8 cellular contexts compared by ENCODE assay signal in genomic region chr13:87274209-87274819, GRCh38.
A peak's percentile ranks its signal among the peaks of the same experiment; 100 is the strongest.
DNase-seq lines count a peak whose midpoint lies in the region; ATAC-seq, FAIRE-seq and TF ChIP-seq lines count a peak whose summit lies in the region.

No MANE protein-coding gene starts in this region.

- DNase-seq in D341Med (ENCODE audit: low spot score) (peak; percentile 44), GM23248 (peak; percentile 69), NCI-H2171 treated with DMSO at 0.1 percent for 48 hours (lab: John Stamatoyannopoulos, UW) (peak; percentile 19), adrenal gland (peak in 6 of 7 donors; percentile 18 to 38 (median 27)), HepG2 (ENCODE audit: low spot score) (peak; percentile 43), amniotic stem cell (lab: John Stamatoyannopoulos, UW) (no peak), right atrium auricular region (ENCODE audit: low spot score) (no peak)

- H3K27me3 ChIP-seq in GM23248 (replicated peaks; ENCODE audit: insufficient read depth), result no peaks in the 10 kb centered on the region; the same call in 1 of the 2 replicates
- no peaks in the 10 kb centered on the region for H3K27me3 ChIP-seq in adrenal gland
- H3K27me3 ChIP-seq in HepG2 (ENCODE audit: control insufficient read depth in 1 of 2, insufficient read depth in 2 of 2, low read length in 2 of 2), result no peaks in the 10 kb centered on the region
- H3K27me3 ChIP-seq in right atrium auricular region, result no peaks in the 10 kb centered on the region

- TF ChIP-seq POLR2A in adrenal gland (IDR thresholded peaks at IDR 0.05) (no peak), HepG2 (IDR thresholded peaks at IDR 0.05; ENCODE audit: insufficient read depth in 1 of 2, low read depth in 2 of 2, low read length in 2 of 2) (no peak)

- no peaks in the 10 kb centered on the region for H3K9me2 ChIP-seq in GM23248 (ENCODE audit: insufficient read depth)

- TF ChIP-seq CTCF in adrenal gland (IDR thresholded peaks at IDR 0.05) (peak in 5 of 6 experiments; percentile 24 to 43 (median 34)), HepG2 (CRISPR knock-in tag; IDR thresholded peaks at IDR 0.05) (peak; percentile 69), right atrium auricular region (IDR thresholded peaks at IDR 0.05) (peak in 1 of 2 donors; percentile 59)

- BruUV-seq in HepG2 (replicated peaks; lab: Mats Ljungman, UMichigan), result no TSS peak

- H3K9ac ChIP-seq in GM23248, result no peak overlapping the region
- H3K9ac ChIP-seq in HepG2 (ENCODE audit: insufficient read depth, low read depth, low read length), result no peak overlapping the region

- H3K36me3 ChIP-seq in GM23248 (ENCODE audit: low read depth) (no peaks in the 10 kb centered on the region), adrenal gland (replicated peaks in 1 of 2) (no peaks in the 10 kb centered on the region), HepG2 (replicated peaks in 1 of 2; ENCODE audit: control insufficient read depth in 1 of 2, insufficient read depth in 2 of 2, low read length in 2 of 2) (no peaks in the 10 kb centered on the region), right atrium auricular region (no peaks in the 10 kb centered on the region)

- intact Hi-C loops in adrenal gland (cut with DNase I), result no loop called here
- intact Hi-C loops in HepG2 (cut with micrococcal nuclease; ENCODE audit: unreplicated experiment), result loop anchor here (1.0 kb wide), 2 partner anchors 299 to 404 kb away; no protein-coding TSS in a partner anchor

- TF ChIP-seq EP300 in HepG2 (IDR thresholded peaks at IDR 0.05; ENCODE audit: low read depth in 2 of 2, low read length in 2 of 2), result no peak
- TF ChIP-seq EP300 in HepG2 (CRISPR knock-in tag; IDR thresholded peaks at IDR 0.05; ENCODE audit: borderline replicate concordance), result no peak

- H4K20me1 ChIP-seq in GM23248 (ENCODE audit: insufficient read depth) (no peaks in the 10 kb centered on the region), HepG2 (ENCODE audit: insufficient read depth, low read length) (no peaks in the 10 kb centered on the region)

- no peak for TF ChIP-seq RAD21 in HepG2 (CRISPR knock-in tag; IDR thresholded peaks at IDR 0.05)

- H2AFZ ChIP-seq in GM23248, result no peak overlapping the region
- no peak overlapping the region for H2AFZ ChIP-seq in HepG2 (ENCODE audit: low read length)

- no peaks in the 10 kb centered on the region for H3K4me1 ChIP-seq in GM23248 (ENCODE audit: insufficient read depth)
- no peaks in the 10 kb centered on the region for H3K4me1 ChIP-seq in adrenal gland (replicated peaks in 1 of 2)
- no peaks in the 10 kb centered on the region for H3K4me1 ChIP-seq in HepG2 (ENCODE audit: insufficient read depth, low read length)
- H3K4me1 ChIP-seq in right atrium auricular region, result no peaks in the 10 kb centered on the region

- no peak overlapping the region for H3K4me2 ChIP-seq in GM23248 (ENCODE audit: unreplicated experiment)
- H3K4me2 ChIP-seq in HepG2 (ENCODE audit: low read depth, low read length), result no peak overlapping the region

- H3K79me2 ChIP-seq in GM23248 (ENCODE audit: insufficient read depth) (no peaks in the 10 kb centered on the region), HepG2 (ENCODE audit: insufficient read depth, low read length) (no peaks in the 10 kb centered on the region)

- no peak for FAIRE-seq in HepG2 (lab: Jason Lieb, UNC)

- H3F3A ChIP-seq in GM23248 (ENCODE audit: insufficient read depth), result no peaks in the 10 kb centered on the region

- in situ Hi-C loops in GM23248 (cut with MboI) (no loop called here), HepG2 (cut with HindIII; ENCODE audit: extremely low pct_ligation_motif_present, low pct_unique_long_range_greater_than_20kb) (loop anchor here (25.0 kb wide), 1 partner anchor 513 kb away; no protein-coding TSS in a partner anchor)

- ATAC-seq in HepG2, result peak; percentile 84
- ATAC-seq in HG03521 (IDR thresholded peaks at IDR 0.05; ENCODE audit: unreplicated experiment), result no peak

- CTCF ChIA-PET in HepG2 (lab: Yijun Ruan, JAX; ENCODE audit: low intra/inter-chr PET ratio, low total read pairs), result interaction anchor here (1.3 to 3.6 kb wide), 3 partner anchors 15 to 707 kb away, joined by 3 to 25 read pairs (median 5); no protein-coding TSS in a partner anchor

- POLR2A ChIA-PET in HepG2 (lab: Yijun Ruan, JAX), result no interaction called here

- H3K9me3 ChIP-seq in GM23248 (ENCODE audit: low read depth) (no peaks in the 10 kb centered on the region), adrenal gland (replicated peaks in 1 of 3) (no peaks in the 10 kb centered on the region), HepG2 (ENCODE audit: low read length) (no peaks in the 10 kb centered on the region), right atrium auricular region (no peaks in the 10 kb centered on the region)

- H3K4me3 ChIP-seq in GM23248 (no peak overlapping the region), adrenal gland (no peak overlapping the region), HepG2 (replicated peaks in 1 of 3; ENCODE audit: insufficient read depth in 1 of 3, low read depth in 2 of 3, low read length in 3 of 3) (no peak overlapping the region), right atrium auricular region (no peak overlapping the region)

- WGBS in GM23248 (ENCODE audit: low coverage in 1 of 2, low lambda C conversion rate in 2 of 2, missing lambda C conversion rate in 2 of 2), 2 experiments, result 0% methylated on average over 1 of the region's 1 CpG
- WGBS in adrenal gland, 4 donors, result 0 to 5% (median 1%) methylated on average over 1 of the region's 1 CpG
- WGBS in HepG2 (ENCODE audit: low lambda C conversion rate), result 0% methylated on average over 1 of the region's 1 CpG

- H3K27ac ChIP-seq in GM23248 (no peak overlapping the region), adrenal gland (no peak overlapping the region), HepG2 (ENCODE audit: extremely low read length, insufficient read depth, low read length) (no peak overlapping the region), right atrium auricular region (no peak overlapping the region)

TF ChIP-seq in HepG2, 621 proteins besides CTCF, POLR2A, EP300 and RAD21:
- TF ChIP-seq STAG1 (CRISPR knock-in tag; IDR thresholded peaks at IDR 0.05) (peak; percentile 66), AKAP8 (CRISPR knock-in tag; IDR thresholded peaks at IDR 0.05) (no peak), SMC3 (IDR thresholded peaks at IDR 0.05; ENCODE audit: low read length) (peak; percentile 30)
TF ChIP-seq in HepG2: peak in this region for 2.

Comparison
In these comparisons a context has a peak if more than half of its experiments do, and no peak if none do; other contexts are left out.
1. DNase-seq: peak in D341Med (single experiment), GM23248 (single experiment), NCI-H2171 treated with DMSO at 0.1 percent for 48 hours (single experiment), adrenal gland (6 of 7) and HepG2 (single experiment); none in amniotic stem cell (single experiment) and right atrium auricular region (single experiment).